Comparison of ENCODE assay signal across 8 cellular contexts in genomic region chr10:3852147-3852904, GRCh38.
DNase-seq lines count a peak whose midpoint lies in the region; ATAC-seq and TF ChIP-seq lines count a peak whose summit lies in the region.

No MANE protein-coding gene starts in this region.

- no peaks in the 10 kb centered on the region for H3K36me3 Mint-ChIP-seq in memory B cell

- ATAC-seq in GM21825 (IDR thresholded peaks at IDR 0.05; ENCODE audit: unreplicated experiment): peak; percentile 87
- ATAC-seq in memory B cell (ENCODE audit: low read depth): peak; percentile 82

- DNase-seq in GM04504 (ENCODE audit: low read depth): peak; percentile 88
- DNase-seq in dermis microvascular lymphatic vessel endothelial cell (ENCODE audit: low read depth in 2 of 2): peak; percentile 88 to 99
- DNase-seq in memory B cell (ENCODE audit: low spot score in 2 of 2): peak in 1 of 2 donors; percentile 42
- DNase-seq in stimulated activated CD8-positive, alpha-beta memory T cell treated with anti-CD3 and anti-CD28 coated beads, Interleukin-7, amount 100 ng/mL, for 4 hours (ENCODE audit: low read depth in 2 of 2): peak; percentile 42 to 48
- no peak for DNase-seq in NCI-H1694 (lab: John Stamatoyannopoulos, UW)

- H3K4me1 Mint-ChIP-seq in memory B cell: peaks cover 26% of the 10 kb centered on the region

- no peaks in the 10 kb centered on the region for H3K27me3 Mint-ChIP-seq in memory B cell

- no peaks in the 10 kb centered on the region for H3K9me3 Mint-ChIP-seq in memory B cell

- TF ChIP-seq RAD21 in Ishikawa (IDR thresholded peaks at IDR 0.05; ENCODE audit: low read depth): no peak

- H3K4me3 Mint-ChIP-seq in memory B cell: no peak overlapping the region

- peak overlapping the region; percentile 92 for H3K27ac ChIP-seq in VCaP

- TF ChIP-seq EP300 in Ishikawa (IDR thresholded peaks at IDR 0.05; ENCODE audit: borderline replicate concordance): peak; percentile 36; the same call in 1 of the 2 replicates

- no peak for TF ChIP-seq CTCF in VCaP (conservative IDR thresholded peaks at IDR 0.05)

- peak overlapping the region; percentile 94 for H3K27ac Mint-ChIP-seq in memory B cell

TF ChIP-seq in Ishikawa, 13 proteins besides CTCF, POLR2A, EP300 and RAD21:
- TF ChIP-seq TAF1 (IDR thresholded peaks at IDR 0.05; ENCODE audit: low read depth) (no peak), TEAD4 (IDR thresholded peaks at IDR 0.05) (0 out of 2 replicates have a peak, but pooled peaks have one; percentile 8), NFIC (IDR thresholded peaks at IDR 0.05) (0 out of 2 replicates have a peak, but pooled peaks have one; percentile 37), FOXM1 (IDR thresholded peaks at IDR 0.05; ENCODE audit: borderline replicate concordance, low read depth) (0 out of 2 replicates have a peak, but pooled peaks have one; percentile 31), ZBTB7A (IDR thresholded peaks at IDR 0.05; ENCODE audit: low read depth) (no peak), CREB1 (IDR thresholded peaks at IDR 0.05; ENCODE audit: low read depth) (peak; percentile 37; the same call in 1 of the 2 replicates)
- TF ChIP-seq, protein P1, sequence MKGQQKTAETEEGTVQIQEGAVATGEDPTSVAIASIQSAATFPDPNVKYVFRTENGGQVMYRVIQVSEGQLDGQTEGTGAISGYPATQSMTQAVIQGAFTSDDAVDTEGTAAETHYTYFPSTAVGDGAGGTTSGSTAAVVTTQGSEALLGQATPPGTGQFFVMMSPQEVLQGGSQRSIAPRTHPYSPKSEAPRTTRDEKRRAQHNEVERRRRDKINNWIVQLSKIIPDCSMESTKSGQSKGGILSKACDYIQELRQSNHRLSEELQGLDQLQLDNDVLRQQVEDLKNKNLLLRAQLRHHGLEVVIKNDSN (IDR thresholded peaks at IDR 0.05): peak; percentile 28; the same call in 1 of the 2 replicates
- TF ChIP-seq, protein P2, sequence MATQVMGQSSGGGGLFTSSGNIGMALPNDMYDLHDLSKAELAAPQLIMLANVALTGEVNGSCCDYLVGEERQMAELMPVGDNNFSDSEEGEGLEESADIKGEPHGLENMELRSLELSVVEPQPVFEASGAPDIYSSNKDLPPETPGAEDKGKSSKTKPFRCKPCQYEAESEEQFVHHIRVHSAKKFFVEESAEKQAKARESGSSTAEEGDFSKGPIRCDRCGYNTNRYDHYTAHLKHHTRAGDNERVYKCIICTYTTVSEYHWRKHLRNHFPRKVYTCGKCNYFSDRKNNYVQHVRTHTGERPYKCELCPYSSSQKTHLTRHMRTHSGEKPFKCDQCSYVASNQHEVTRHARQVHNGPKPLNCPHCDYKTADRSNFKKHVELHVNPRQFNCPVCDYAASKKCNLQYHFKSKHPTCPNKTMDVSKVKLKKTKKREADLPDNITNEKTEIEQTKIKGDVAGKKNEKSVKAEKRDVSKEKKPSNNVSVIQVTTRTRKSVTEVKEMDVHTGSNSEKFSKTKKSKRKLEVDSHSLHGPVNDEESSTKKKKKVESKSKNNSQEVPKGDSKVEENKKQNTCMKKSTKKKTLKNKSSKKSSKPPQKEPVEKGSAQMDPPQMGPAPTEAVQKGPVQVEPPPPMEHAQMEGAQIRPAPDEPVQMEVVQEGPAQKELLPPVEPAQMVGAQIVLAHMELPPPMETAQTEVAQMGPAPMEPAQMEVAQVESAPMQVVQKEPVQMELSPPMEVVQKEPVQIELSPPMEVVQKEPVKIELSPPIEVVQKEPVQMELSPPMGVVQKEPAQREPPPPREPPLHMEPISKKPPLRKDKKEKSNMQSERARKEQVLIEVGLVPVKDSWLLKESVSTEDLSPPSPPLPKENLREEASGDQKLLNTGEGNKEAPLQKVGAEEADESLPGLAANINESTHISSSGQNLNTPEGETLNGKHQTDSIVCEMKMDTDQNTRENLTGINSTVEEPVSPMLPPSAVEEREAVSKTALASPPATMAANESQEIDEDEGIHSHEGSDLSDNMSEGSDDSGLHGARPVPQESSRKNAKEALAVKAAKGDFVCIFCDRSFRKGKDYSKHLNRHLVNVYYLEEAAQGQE (IDR thresholded peaks at IDR 0.05; ENCODE audit: low read depth): no peak
- TF ChIP-seq, protein P3, sequence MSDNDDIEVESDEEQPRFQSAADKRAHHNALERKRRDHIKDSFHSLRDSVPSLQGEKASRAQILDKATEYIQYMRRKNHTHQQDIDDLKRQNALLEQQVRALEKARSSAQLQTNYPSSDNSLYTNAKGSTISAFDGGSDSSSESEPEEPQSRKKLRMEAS (IDR thresholded peaks at IDR 0.05): no peak
